Comparison of ENCODE assay signal across 1 cellular context in the genomic region with DNA sequence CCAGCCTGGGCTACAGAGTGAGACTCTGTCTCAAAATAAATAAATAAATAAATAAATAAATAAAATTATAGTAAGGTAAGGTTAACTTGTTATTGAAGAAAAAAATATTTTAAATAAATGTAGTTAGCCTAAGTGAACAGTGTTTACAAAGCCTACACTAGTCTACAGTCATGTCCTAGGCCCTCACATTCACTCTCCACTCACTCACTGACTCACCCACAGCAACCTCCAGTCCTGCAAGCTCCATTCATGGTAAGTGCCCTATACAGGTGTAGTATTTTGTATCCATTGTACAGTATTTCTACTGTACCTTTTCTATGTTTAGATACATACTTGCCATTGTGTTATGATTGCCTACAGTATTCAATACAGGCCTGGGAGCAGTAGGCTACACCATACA.
TF ChIP-seq lines count a peak whose summit lies in the region.

No MANE protein-coding gene starts in this region.

TF ChIP-seq in GM12878, 131 proteins besides CTCF, POLR2A, EP300 and RAD21 (continued from another document):
- TF ChIP-seq, protein P1, sequence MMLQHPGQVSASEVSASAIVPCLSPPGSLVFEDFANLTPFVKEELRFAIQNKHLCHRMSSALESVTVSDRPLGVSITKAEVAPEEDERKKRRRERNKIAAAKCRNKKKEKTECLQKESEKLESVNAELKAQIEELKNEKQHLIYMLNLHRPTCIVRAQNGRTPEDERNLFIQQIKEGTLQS (IDR thresholded peaks at IDR 0.05; ENCODE audit: borderline replicate concordance, extremely low read depth, low read depth, low read length), result no peak
- TF ChIP-seq JUND (IDR thresholded peaks at IDR 0.05; ENCODE audit: low read depth, low read length) (no peak), CBX3 (IDR thresholded peaks at IDR 0.05; ENCODE audit: borderline replicate concordance, low read depth) (no peak), IKZF1 (conservative IDR thresholded peaks at IDR 0.05) (no peak), SUPT20H (IDR thresholded peaks at IDR 0.05; ENCODE audit: borderline replicate concordance, control insufficient read depth, low read depth, low read length) (no peak), MTA3 (IDR thresholded peaks at IDR 0.05; ENCODE audit: borderline replicate concordance, low read length) (no peak), PAX5 (IDR thresholded peaks at IDR 0.05; ENCODE audit: borderline replicate concordance, low read depth, low read length) (no peak), ZNF687 (IDR thresholded peaks at IDR 0.05) (no peak), IRF4 (IDR thresholded peaks at IDR 0.05; ENCODE audit: low read depth, low read length) (no peak)
- TF ChIP-seq, protein P2, sequence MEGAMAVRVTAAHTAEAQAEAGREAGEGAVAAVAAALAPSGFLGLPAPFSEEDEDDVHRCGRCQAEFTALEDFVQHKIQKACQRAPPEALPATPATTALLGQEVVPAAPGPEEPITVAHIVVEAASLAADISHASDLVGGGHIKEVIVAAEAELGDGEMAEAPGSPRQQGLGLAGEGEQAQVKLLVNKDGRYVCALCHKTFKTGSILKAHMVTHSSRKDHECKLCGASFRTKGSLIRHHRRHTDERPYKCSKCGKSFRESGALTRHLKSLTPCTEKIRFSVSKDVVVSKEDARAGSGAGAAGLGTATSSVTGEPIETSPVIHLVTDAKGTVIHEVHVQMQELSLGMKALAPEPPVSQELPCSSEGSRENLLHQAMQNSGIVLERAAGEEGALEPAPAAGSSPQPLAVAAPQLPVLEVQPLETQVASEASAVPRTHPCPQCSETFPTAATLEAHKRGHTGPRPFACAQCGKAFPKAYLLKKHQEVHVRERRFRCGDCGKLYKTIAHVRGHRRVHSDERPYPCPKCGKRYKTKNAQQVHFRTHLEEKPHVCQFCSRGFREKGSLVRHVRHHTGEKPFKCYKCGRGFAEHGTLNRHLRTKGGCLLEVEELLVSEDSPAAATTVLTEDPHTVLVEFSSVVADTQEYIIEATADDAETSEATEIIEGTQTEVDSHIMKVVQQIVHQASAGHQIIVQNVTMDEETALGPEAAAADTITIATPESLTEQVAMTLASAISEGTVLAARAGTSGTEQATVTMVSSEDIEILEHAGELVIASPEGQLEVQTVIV (IDR thresholded peaks at IDR 0.05; ENCODE audit: borderline replicate concordance, partially characterized antibody), result no peak
TF ChIP-seq in GM12878: peak in this region for 0.
